ENCODE assay signal across 16 cellular contexts in the genomic region with DNA sequence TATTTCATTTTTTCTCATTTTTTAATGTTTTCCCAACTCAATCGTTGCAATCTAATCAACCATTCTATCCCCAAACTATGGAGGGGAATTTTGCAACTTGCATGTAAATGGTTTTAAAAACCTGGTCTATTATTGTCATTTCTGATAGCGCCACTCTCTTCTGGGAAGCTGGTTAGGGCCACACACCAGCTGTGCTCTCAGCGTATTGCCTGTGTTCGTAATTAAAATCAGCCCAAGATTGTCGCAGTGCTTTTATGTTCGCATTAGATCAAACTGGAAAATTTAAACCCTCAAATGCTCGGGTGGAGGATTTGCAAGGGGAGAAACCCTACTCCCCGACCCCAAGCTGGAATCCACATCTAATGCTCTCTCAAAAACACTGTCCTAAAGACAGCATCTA.
A peak's percentile ranks its signal among the peaks of the same experiment; 100 is the strongest.
DNase-seq lines count a peak whose midpoint lies in the region; ATAC-seq, FAIRE-seq and TF ChIP-seq lines count a peak whose summit lies in the region.
"Had no signal": no experiment of that assay in that cellular context is flagged by ENCODE, and none has a peak within 500 bp of the region (broad histone marks: within the 10 kb centered on the region; RNA-seq: fewer than 3 reads in every experiment).

No MANE protein-coding gene starts in this region.

- H2BK5ac ChIP-seq in H9 (ENCODE audit: insufficient read length, low read length) = no peak overlapping the region

- H3K27me3 ChIP-seq in H9 (ENCODE audit: insufficient read depth, low read length) = no peaks in the 10 kb centered on the region
- H3K27me3 ChIP-seq in pancreas = no peaks in the 10 kb centered on the region
- no peaks in the 10 kb centered on the region for H3K27me3 ChIP-seq in smooth muscle cell (ENCODE audit: low read depth)
- H3K27me3 ChIP-seq: ascending aorta, SJCRH30, testis had no signal

- H2BK120ac ChIP-seq in H9 (ENCODE audit: low read depth, low read length, poor library complexity, severe bottlenecking) = no peak overlapping the region

- no peak overlapping the region for H2AFZ ChIP-seq in H9 (ENCODE audit: low read length)
- H2AFZ ChIP-seq in smooth muscle cell (ENCODE audit: low read depth) = no peak overlapping the region
- H2AFZ ChIP-seq: parathyroid adenoma had no signal

- H3K4me1 Mint-ChIP-seq in activated CD4-positive, alpha-beta T cell treated with anti-CD3 and anti-CD28 coated beads, Interleukin-2, amount 10 ng/mL, durations not matched to agents 24 days and 14 days = peaks cover 43% of the 10 kb centered on the region
- peaks cover 48 to 58% of the 10 kb centered on the region in 2 experiments for H3K4me1 Mint-ChIP-seq in H9

- H3K9ac ChIP-seq in H9 (ENCODE audit: extremely low read depth, insufficient read length, low read length) (no peak overlapping the region), smooth muscle cell (ENCODE audit: low read depth) (no peak overlapping the region)
- H3K9ac ChIP-seq: parathyroid adenoma had no signal

- H3K36me3 ChIP-seq in pancreas (no peaks in the 10 kb centered on the region), smooth muscle cell (ENCODE audit: low read depth) (no peaks in the 10 kb centered on the region)
- H3K36me3 ChIP-seq: ascending aorta, SJCRH30 had no signal

- peaks cover 37% of the 10 kb centered on the region for H3K36me3 Mint-ChIP-seq in activated CD4-positive, alpha-beta T cell treated with anti-CD3 and anti-CD28 coated beads, Interleukin-2, amount 10 ng/mL, durations not matched to agents 24 days and 14 days (ENCODE audit: low read depth)
- H3K36me3 Mint-ChIP-seq in H9 (ENCODE audit: insufficient read depth in 1 of 3, low read depth in 3 of 3) = no peaks in the 10 kb centered on the region

- H3K4me3 ChIP-seq in pancreas (no peak overlapping the region), smooth muscle cell (no peak overlapping the region)
- H3K4me3 ChIP-seq: ascending aorta, SJCRH30, testis had no signal

- H3K9me3 ChIP-seq in H9 (ENCODE audit: control insufficient read depth, low read depth, low read length) (no peaks in the 10 kb centered on the region), pancreas (no peaks in the 10 kb centered on the region), smooth muscle cell (replicated peaks; ENCODE audit: low read depth) (no peaks in the 10 kb centered on the region)
- H3K9me3 ChIP-seq: ascending aorta, SJCRH30, testis had no signal

- H3K79me1 ChIP-seq in H9 (ENCODE audit: insufficient read depth, low read depth, low read length, poor library complexity, severe bottlenecking) = no peaks in the 10 kb centered on the region

- no peak overlapping the region for H3K23ac ChIP-seq in H9 (ENCODE audit: insufficient read length, low read depth, low read length)

- no peak overlapping the region for H3K14ac ChIP-seq in H9 (ENCODE audit: insufficient read depth, low read length)

- no peak overlapping the region for H2BK12ac ChIP-seq in H9 (ENCODE audit: insufficient read length, low read depth, low read length)

- H2BK15ac ChIP-seq in H9 (ENCODE audit: low read depth, low read length) = no peak overlapping the region

- no peak for FAIRE-seq in pancreas (lab: Jason Lieb, UNC)

- H3K4me1 ChIP-seq in H9 (ENCODE audit: insufficient read depth, low read length) (peaks cover 7% of the 10 kb centered on the region), pancreas (peaks cover 0 to 10% (median 5%) of the 10 kb centered on the region in 3 donors), smooth muscle cell (ENCODE audit: low read depth) (peaks cover 3% of the 10 kb centered on the region)
- H3K4me1 ChIP-seq: ascending aorta, parathyroid adenoma had no signal

- no peaks in the 10 kb centered on the region for H3F3A ChIP-seq in smooth muscle cell (ENCODE audit: low read depth)

- DNase-seq in activated CD4-positive, alpha-beta T cell treated with anti-CD3 and anti-CD28 coated beads, Interleukin-2, amount 10 ng/mL, durations not matched to agents 24 days and 14 days = no peak
- no peak for DNase-seq in activated CD4-positive, alpha-beta T cell treated with anti-CD3 and anti-CD28 coated beads, Interleukin-2, amount 50 U/mL, for 1 hour
- no peak for DNase-seq in H9
- DNase-seq in pancreas = no peak
- DNase-seq in hypothalamus (lab: John Stamatoyannopoulos, UW) = no peak
- DNase-seq in dedifferentiated amniotic fluid mesenchymal stem cell (ENCODE audit: extremely low spot score) = no peak
- DNase-seq in smooth muscle cell (lab: John Stamatoyannopoulos, UW; ENCODE audit: unreplicated experiment) = no peak
- DNase-seq: DMS79 treated with DMSO at 0.1 percent for 48 hours; HFFc6; SJCRH30; stimulated activated CD4-positive, alpha-beta T cell treated with anti-CD3 and anti-CD28 coated beads, Interleukin-12 subunit alpha, Interleukin-12 subunit beta, amount 100 ng/mL, for 4 hours; testis had no signal

- peak in 3 of 4 donors; percentile 20 to 52 (median 43) for ATAC-seq in pancreas

- H3K4me3 Mint-ChIP-seq in activated CD4-positive, alpha-beta T cell treated with anti-CD3 and anti-CD28 coated beads, Interleukin-2, amount 10 ng/mL, durations not matched to agents 24 days and 14 days = no peak overlapping the region
- H3K4me3 Mint-ChIP-seq in H9 = 0 out of 5 replicates have a peak overlapping the region, but pooled peaks of 1 of the 2 experiments have one; percentile 4
- H3K4me3 Mint-ChIP-seq: HFFc6 had no signal

- H3K23me2 ChIP-seq in H9 (ENCODE audit: insufficient read length, low read depth, low read length, poor library complexity, severe bottlenecking) = no peaks in the 10 kb centered on the region

- no peaks in the 10 kb centered on the region for H3K27me3 Mint-ChIP-seq in activated CD4-positive, alpha-beta T cell treated with anti-CD3 and anti-CD28 coated beads, Interleukin-2, amount 10 ng/mL, durations not matched to agents 24 days and 14 days
- H3K27me3 Mint-ChIP-seq in H9 (ENCODE audit: low read depth) = peaks cover 2% of the 10 kb centered on the region; the same call in 1 of the 2 replicates

- no peak for TF ChIP-seq CTCF in H9 (conservative IDR thresholded peaks at IDR 0.05)
- no peak for TF ChIP-seq CTCF in pancreas (IDR thresholded peaks at IDR 0.05)
- TF ChIP-seq CTCF in smooth muscle cell (IDR thresholded peaks at IDR 0.05; ENCODE audit: borderline replicate concordance, insufficient read depth, poor library complexity, severe bottlenecking) = no peak

- intact Hi-C loops in activated CD4-positive, alpha-beta T cell treated with anti-CD3 and anti-CD28 coated beads, Interleukin-2, amount 10 ng/mL, durations not matched to agents 24 days and 14 days (cut with micrococcal nuclease) = no loop called here
- intact Hi-C loops in pancreas (cut with DNase I) = loop anchor here in 1 of 3 donors (5.0 kb wide), 1 partner anchor 196 kb away; no protein-coding TSS in a partner anchor

- no peak overlapping the region for H3K4ac ChIP-seq in H9 (ENCODE audit: low read depth, low read length)

- WGBS in H9 (ENCODE audit: extremely low coverage, insufficient read length, low lambda C conversion rate) = no CpG with 5 or more reads among the region's 8 CpGs
- WGBS in pancreas, 2 donors = 35 to 39% methylated on average over 8 of the region's 8 CpGs
- 71% methylated on average over 8 of the region's 8 CpGs for WGBS in smooth muscle cell (ENCODE audit: low lambda C conversion rate)

- no peak overlapping the region for H3T11ph ChIP-seq in H9 (ENCODE audit: low read length)

- H3K56ac ChIP-seq in H9 (ENCODE audit: insufficient read length, low read depth, low read length) = no peak overlapping the region

- H4K20me1 ChIP-seq in H9 (ENCODE audit: control insufficient read depth, insufficient read depth, insufficient read length) = no peaks in the 10 kb centered on the region
- no peaks in the 10 kb centered on the region for H4K20me1 ChIP-seq in smooth muscle cell (ENCODE audit: low read depth)

- H4K5ac ChIP-seq in H9 (ENCODE audit: insufficient read length, low read depth, low read length) = no peak overlapping the region

- H3K18ac ChIP-seq in H9 (ENCODE audit: insufficient read length, low read depth, low read length) = no peak overlapping the region

- no peaks in the 10 kb centered on the region for H3K9me3 Mint-ChIP-seq in activated CD4-positive, alpha-beta T cell treated with anti-CD3 and anti-CD28 coated beads, Interleukin-2, amount 10 ng/mL, durations not matched to agents 24 days and 14 days
- H3K9me3 Mint-ChIP-seq in H9 = no peaks in the 10 kb centered on the region
- H3K9me3 Mint-ChIP-seq: HFFc6 had no signal

- H4K8ac ChIP-seq in H9 (replicated peaks; ENCODE audit: insufficient read length, low read depth, low read length) = no peak overlapping the region

- H4K91ac ChIP-seq in H9 (ENCODE audit: insufficient read length, low read depth, low read length) = no peak overlapping the region

- H3K27ac ChIP-seq in H9 (ENCODE audit: insufficient read length, low read depth, low read length) = peak overlapping the region; percentile 3
- peak overlapping the region; percentile 56 for H3K27ac ChIP-seq in cingulate gyrus (ENCODE audit: low read depth, low read length)
- peak overlapping the region in 3 of 4 donors; percentile 44 to 66 (median 58) for H3K27ac ChIP-seq in pancreas
- H3K27ac ChIP-seq in smooth muscle cell (ENCODE audit: low read depth) = no peak overlapping the region
- H3K27ac ChIP-seq: ascending aorta, HL-60, parathyroid adenoma, SJCRH30, testis had no signal

- H2AK5ac ChIP-seq in H9 (ENCODE audit: insufficient read length, low read length) = no peak overlapping the region

- H3K27ac Mint-ChIP-seq in activated CD4-positive, alpha-beta T cell treated with anti-CD3 and anti-CD28 coated beads, Interleukin-2, amount 10 ng/mL, durations not matched to agents 24 days and 14 days = peak overlapping the region; percentile 43
- H3K27ac Mint-ChIP-seq in H9 = peak overlapping the region in 2 of 3 experiments; percentile 2 to 32; a peak in 2 of 7 replicates
- H3K27ac Mint-ChIP-seq: HFFc6 had no signal

- H3K4me2 ChIP-seq in H9 (ENCODE audit: insufficient read depth, insufficient read length, low read length) (no peak overlapping the region), smooth muscle cell (no peak overlapping the region)

- no peak overlapping the region for H2BK20ac ChIP-seq in H9 (ENCODE audit: low read depth, low read length, poor library complexity, severe bottlenecking)

- H3K79me2 ChIP-seq in H9 (ENCODE audit: insufficient read depth, low read length) (no peaks in the 10 kb centered on the region), smooth muscle cell (ENCODE audit: low read depth) (no peaks in the 10 kb centered on the region)
- H3K79me2 ChIP-seq: parathyroid adenoma had no signal
